ENCODE assay signal across 8 cellular contexts in the genomic region with DNA sequence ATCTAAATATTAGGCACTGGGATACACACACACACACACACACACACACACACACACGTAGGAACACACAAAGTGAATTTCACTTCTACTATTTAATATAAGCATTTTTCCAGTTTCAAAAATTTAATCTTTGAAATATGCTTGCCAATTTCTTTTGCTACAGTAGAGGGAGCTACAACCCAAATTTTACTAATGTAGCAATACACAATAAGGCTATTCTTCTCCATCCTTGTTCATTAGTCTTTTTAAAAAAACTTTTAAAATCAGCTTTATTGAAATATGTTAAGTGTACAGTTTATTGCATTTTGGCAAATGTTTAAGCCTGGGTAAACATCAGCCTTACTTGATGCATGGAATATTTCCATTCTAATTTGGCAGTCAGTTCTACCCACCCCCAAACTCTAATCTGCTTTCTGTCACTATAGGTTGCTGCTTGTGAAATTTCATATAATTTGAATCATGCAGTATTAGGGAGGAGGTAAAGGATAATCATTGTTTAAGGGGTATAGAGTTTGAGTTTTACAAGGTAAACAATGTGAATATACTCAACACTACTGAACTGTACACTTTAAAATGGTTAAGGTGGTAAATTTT.
DNase-seq lines count a peak whose midpoint lies in the region; ATAC-seq and TF ChIP-seq lines count a peak whose summit lies in the region.

No MANE protein-coding gene starts in this region.

- no peak overlapping the region for H3K4me3 ChIP-seq in Jurkat, Clone E6-1 (ENCODE audit: low read length)

- TF ChIP-seq CTCF in CD4-positive, alpha-beta T cell (IDR thresholded peaks at IDR 0.05) = peak; percentile 60

- no peak for DNase-seq in CD4-positive, alpha-beta T cell
- DNase-seq in Jurkat, Clone E6-1 (ENCODE audit: low read depth, low spot score) = peak; percentile 10
- DNase-seq in amniotic epithelial cell (ENCODE audit: low read depth) = peak; percentile 23
- peak; percentile 17 for DNase-seq in kidney glomerular epithelial cell (lab: John Stamatoyannopoulos, UW)
- no peak for DNase-seq in activated naive CD4-positive, alpha-beta T cell treated with anti-CD3 and anti-CD28 coated beads, Interleukin-2, amount 50 U/mL, for 72 hours (ENCODE audit: low spot score in 2 of 2)
- DNase-seq in NCI-H1930 (lab: John Stamatoyannopoulos, UW) = no peak
- no peak for DNase-seq in NCI-H2081 treated with DMSO at 0.1 percent for 48 hours (lab: John Stamatoyannopoulos, UW)

- no peaks in the 10 kb centered on the region for H3K4me1 Mint-ChIP-seq in CD4-positive, alpha-beta T cell (ENCODE audit: low read depth)

- H3K36me3 Mint-ChIP-seq in CD4-positive, alpha-beta T cell (ENCODE audit: low read depth) = peaks cover 31% of the 10 kb centered on the region
- H3K36me3 Mint-ChIP-seq in activated naive CD4-positive, alpha-beta T cell treated with anti-CD3 and anti-CD28 coated beads, Interleukin-2, amount 50 U/mL, for 72 hours = peaks cover 0 to 4% of the 10 kb centered on the region in 2 donors

- no peak overlapping the region for H3K27ac ChIP-seq in CD4-positive, alpha-beta T cell (ENCODE audit: low read depth, low read length)

- H3K9me3 ChIP-seq in CD4-positive, alpha-beta T cell (ENCODE audit: control insufficient read depth, low read length) = no peaks in the 10 kb centered on the region

- H3K9me3 Mint-ChIP-seq in CD4-positive, alpha-beta T cell = no peaks in the 10 kb centered on the region
- no peaks in the 10 kb centered on the region for H3K9me3 Mint-ChIP-seq in activated naive CD4-positive, alpha-beta T cell treated with anti-CD3 and anti-CD28 coated beads, Interleukin-2, amount 50 U/mL, for 72 hours

- H3K4me3 Mint-ChIP-seq in CD4-positive, alpha-beta T cell = no peak overlapping the region

- intact Hi-C loops in CD4-positive, alpha-beta T cell (cut with DNase I, micrococcal nuclease) = loop anchor here (1.0 to 5.0 kb wide), 7 partner anchors 161 to 384 kb away; no protein-coding TSS in a partner anchor

- POLR2A ChIA-PET in CD4-positive, alpha-beta T cell (lab: Charles Lee) = interaction anchor here (0.6 to 1.1 kb wide), 2 partner anchors 245 to 248 kb away, joined by 3 to 4 read pairs; no protein-coding TSS in a partner anchor

- no peak overlapping the region for H3K27ac Mint-ChIP-seq in CD4-positive, alpha-beta T cell
- no peak overlapping the region for H3K27ac Mint-ChIP-seq in activated naive CD4-positive, alpha-beta T cell treated with anti-CD3 and anti-CD28 coated beads, Interleukin-2, amount 50 U/mL, for 72 hours

- CTCF ChIA-PET in CD4-positive, alpha-beta T cell (lab: Charles Lee) = interaction anchor here (0.7 to 3.5 kb wide), 10 partner anchors 22 to 386 kb away, joined by 3 to 17 read pairs (median 4); no protein-coding TSS in a partner anchor

- no peaks in the 10 kb centered on the region for H3K27me3 ChIP-seq in CD4-positive, alpha-beta T cell (ENCODE audit: control insufficient read depth, insufficient read depth, low read length)

- no peak for ATAC-seq in CD4-positive, alpha-beta T cell (ENCODE audit: poor library complexity)
- no peak for ATAC-seq in activated naive CD4-positive, alpha-beta T cell treated with anti-CD3 and anti-CD28 coated beads, Interleukin-2, amount 50 U/mL, for 72 hours
- ATAC-seq in GM21786 (IDR thresholded peaks at IDR 0.05; ENCODE audit: unreplicated experiment) = no peak

- H3K27me3 Mint-ChIP-seq in CD4-positive, alpha-beta T cell = no peaks in the 10 kb centered on the region

Comparison
In these comparisons a context has a peak if more than half of its experiments do, and no peak if none do; other contexts are left out.
1. DNase-seq: peak in Jurkat, Clone E6-1 (single experiment), amniotic epithelial cell (single experiment) and kidney glomerular epithelial cell (single experiment); none in CD4-positive, alpha-beta T cell (0 of 10), activated naive CD4-positive, alpha-beta T cell treated with anti-CD3 and anti-CD28 coated beads, Interleukin-2, amount 50 U/mL, for 72 hours (0 of 2), NCI-H1930 (0 of 2) and NCI-H2081 treated with DMSO at 0.1 percent for 48 hours (single experiment).